ENCODE assay signal across 25 cellular contexts in the genomic region with DNA sequence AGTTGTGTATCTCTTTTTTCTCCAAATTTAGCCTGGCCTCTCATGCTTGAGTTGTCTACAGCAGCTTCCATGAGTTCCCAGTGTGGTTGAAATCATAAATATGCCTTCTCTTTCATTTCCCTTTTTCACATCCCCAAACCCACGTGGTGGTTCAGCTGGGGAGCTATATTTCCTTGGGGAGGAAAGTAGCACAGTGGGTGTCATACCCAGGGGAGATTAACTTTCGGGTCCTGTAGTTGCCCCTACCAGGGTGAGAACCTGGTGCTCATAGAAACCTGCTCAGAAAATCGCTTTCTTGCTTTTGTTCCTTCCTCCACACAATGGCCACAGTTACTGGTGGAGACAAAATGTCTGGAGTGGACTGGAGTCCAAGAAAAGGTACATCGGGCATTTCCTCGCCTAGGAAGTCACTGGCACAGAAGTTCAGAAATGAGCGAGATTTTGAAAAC. TPM values are rescaled to one million over a fixed set of nuclear protein-coding genes. Genes with fewer than 3 reads are reported as not detected.
DNase-seq lines count a peak whose midpoint lies in the region; ATAC-seq and TF ChIP-seq lines count a peak whose summit lies in the region.
"Had no signal": no experiment of that assay in that cellular context is flagged by ENCODE, and none has a peak within 500 bp of the region (broad histone marks: within the 10 kb centered on the region; RNA-seq: fewer than 3 reads in every experiment).

No MANE protein-coding gene starts in this region.

- TF ChIP-seq CTCF in right atrium auricular region (IDR thresholded peaks at IDR 0.05): no peak
- TF ChIP-seq CTCF in NB4 (IDR thresholded peaks at IDR 0.05; ENCODE audit: low read depth, low read length): no peak
- TF ChIP-seq CTCF in upper lobe of right lung (IDR thresholded peaks at IDR 0.05): no peak

- H3K27me3 ChIP-seq in right atrium auricular region: no peaks in the 10 kb centered on the region
- no peaks in the 10 kb centered on the region for H3K27me3 ChIP-seq in upper lobe of right lung
- H3K27me3 ChIP-seq: ascending aorta, upper lobe of left lung had no signal

- H3K4me1 ChIP-seq in right atrium auricular region (no peaks in the 10 kb centered on the region), upper lobe of right lung (no peaks in the 10 kb centered on the region)
- H3K4me1 ChIP-seq: ascending aorta, parathyroid adenoma, upper lobe of left lung had no signal

- ATAC-seq in Right ventricle myocardium inferior: peak; percentile 23
- ATAC-seq in upper lobe of right lung: peak; percentile 80
- ATAC-seq in HG02885 (IDR thresholded peaks at IDR 0.05; ENCODE audit: poor library complexity, unreplicated experiment): no peak
- ATAC-seq: activated CD8-positive, alpha-beta memory T cell treated with anti-CD3 and anti-CD28 coated beads, Interleukin-2, amount 10 ng/mL, durations not matched to agents 7 days and 5 days; left lobe of liver had no signal

- intact Hi-C loops in Right ventricle myocardium inferior (cut with DNase I): no loop called here
- intact Hi-C loops in upper lobe of right lung (cut with DNase I): no loop called here
- intact Hi-C loops in activated naive CD4-positive, alpha-beta T cell treated with anti-CD3 and anti-CD28 coated beads for 36 hours (cut with micrococcal nuclease): no loop called here

- DNase-seq in Right ventricle myocardium inferior (ENCODE audit: missing footprints) (no peak), right atrium auricular region (ENCODE audit: low spot score) (no peak), NB4 (ENCODE audit: low read depth) (peak; percentile 75), globus pallidus (ENCODE audit: low spot score) (peak; percentile 50), upper lobe of right lung (peak; percentile 20), OCI-M1 (lab: John Stamatoyannopoulos, UW) (no peak)
- DNase-seq in activated naive CD4-positive, alpha-beta T cell treated with anti-CD3 and anti-CD28 coated beads for 36 hours: no peak
- DNase-seq: activated CD8-positive, alpha-beta memory T cell treated with anti-CD3 and anti-CD28 coated beads, Interleukin-2, amount 10 ng/mL, durations not matched to agents 7 days and 5 days; activated effector memory CD4-positive, alpha-beta T cell treated with anti-CD3 and anti-CD28 coated beads, Interleukin-2, amount 50 U/mL, for 16 hours; foreskin melanocyte; H7; NCI-H2029 treated with DMSO at 0.1 percent for 48 hours; NCI-H524 treated with DMSO at 0.1 percent for 48 hours; stimulated activated naive CD4-positive, alpha-beta T cell; upper lobe of left lung had no signal

- H3K36me3 ChIP-seq in right atrium auricular region (no peaks in the 10 kb centered on the region), upper lobe of right lung (no peaks in the 10 kb centered on the region)
- H3K36me3 ChIP-seq: ascending aorta, upper lobe of left lung had no signal

- TF ChIP-seq POLR2A in NB4 (IDR thresholded peaks at IDR 0.05; ENCODE audit: extremely low read depth, insufficient read length): no peak

- CTCF ChIA-PET in activated naive CD4-positive, alpha-beta T cell treated with anti-CD3 and anti-CD28 coated beads for 36 hours (lab: Charles Lee): no interaction called here

- H3K9me3 Mint-ChIP-seq in activated naive CD4-positive, alpha-beta T cell treated with anti-CD3 and anti-CD28 coated beads for 36 hours: no peaks in the 10 kb centered on the region
- H3K9me3 Mint-ChIP-seq: T-helper 1 cell treated with Interleukin-12 subunit alpha and Interleukin-12 subunit beta and Interleukin-4 antibody, amounts not matched to agents 30 μg/mL and 1 μg/mL, for 36 hours had no signal

- no peak overlapping the region for H3K27ac Mint-ChIP-seq in activated naive CD4-positive, alpha-beta T cell treated with anti-CD3 and anti-CD28 coated beads for 36 hours
- H3K27ac Mint-ChIP-seq: activated CD8-positive, alpha-beta memory T cell treated with anti-CD3 and anti-CD28 coated beads, Interleukin-2, amount 10 ng/mL, durations not matched to agents 7 days and 5 days; T-helper 1 cell treated with Interleukin-12 subunit alpha and Interleukin-12 subunit beta and Interleukin-4 antibody, amounts not matched to agents 30 μg/mL and 1 μg/mL, for 36 hours had no signal

- H3K4me3 ChIP-seq in right atrium auricular region: no peak overlapping the region
- H3K4me3 ChIP-seq in NB4 (ENCODE audit: low read depth, low read length): no peak overlapping the region
- H3K4me3 ChIP-seq in upper lobe of right lung: no peak overlapping the region
- H3K4me3 ChIP-seq: ascending aorta, upper lobe of left lung had no signal

- H3K4me3 Mint-ChIP-seq in activated naive CD4-positive, alpha-beta T cell treated with anti-CD3 and anti-CD28 coated beads for 36 hours: no peak overlapping the region
- H3K4me3 Mint-ChIP-seq: activated CD8-positive, alpha-beta memory T cell treated with anti-CD3 and anti-CD28 coated beads, Interleukin-2, amount 10 ng/mL, durations not matched to agents 7 days and 5 days; T-helper 1 cell treated with Interleukin-12 subunit alpha and Interleukin-12 subunit beta and Interleukin-4 antibody, amounts not matched to agents 30 μg/mL and 1 μg/mL, for 36 hours had no signal

- H3K27ac ChIP-seq in right atrium auricular region (no peak overlapping the region), upper lobe of right lung (no peak overlapping the region)
- H3K27ac ChIP-seq: ascending aorta, parathyroid adenoma, upper lobe of left lung had no signal

- no peaks in the 10 kb centered on the region for H3K27me3 Mint-ChIP-seq in activated naive CD4-positive, alpha-beta T cell treated with anti-CD3 and anti-CD28 coated beads for 36 hours (ENCODE audit: low read depth)

- H3K4me1 Mint-ChIP-seq in activated naive CD4-positive, alpha-beta T cell treated with anti-CD3 and anti-CD28 coated beads for 36 hours (ENCODE audit: low read depth): no peaks in the 10 kb centered on the region
- H3K4me1 Mint-ChIP-seq: activated CD8-positive, alpha-beta memory T cell treated with anti-CD3 and anti-CD28 coated beads, Interleukin-2, amount 10 ng/mL, durations not matched to agents 7 days and 5 days had no signal

- no peaks in the 10 kb centered on the region for H3K9me3 ChIP-seq in right atrium auricular region
- no peaks in the 10 kb centered on the region for H3K9me3 ChIP-seq in upper lobe of right lung
- H3K9me3 ChIP-seq: ascending aorta, upper lobe of left lung had no signal

- H3K36me3 Mint-ChIP-seq in activated naive CD4-positive, alpha-beta T cell treated with anti-CD3 and anti-CD28 coated beads for 36 hours (ENCODE audit: low read depth): no peaks in the 10 kb centered on the region
- H3K36me3 Mint-ChIP-seq: activated CD8-positive, alpha-beta memory T cell treated with anti-CD3 and anti-CD28 coated beads, Interleukin-2, amount 10 ng/mL, durations not matched to agents 7 days and 5 days had no signal

RNA-seq across cellular contexts. Expression of a gene that starts 7.0 kb away (rescaled TPM):
- total RNA-seq in Right ventricle myocardium inferior: not detected
- not detected for total RNA-seq in right atrium auricular region
- 4.8 TPM for total RNA-seq in upper lobe of right lung
- total RNA-seq in activated naive CD4-positive, alpha-beta T cell treated with anti-CD3 and anti-CD28 coated beads for 36 hours: not detected
- total RNA-seq: A673; activated CD8-positive, alpha-beta memory T cell treated with anti-CD3 and anti-CD28 coated beads, Interleukin-2, amount 10 ng/mL, durations not matched to agents 7 days and 5 days; ascending aorta; endothelial cell of umbilical vein; H7; HT-29; left lobe of liver; M059J; RPMI7951 had no signal

RNA-seq across cellular contexts. Expression of a gene that starts 18.8 kb away (rescaled TPM):
- total RNA-seq in Right ventricle myocardium inferior (9.1 TPM), right atrium auricular region (1 to 10 TPM; 4.2 to 7.8 TPM), upper lobe of right lung (87.8 TPM)
- total RNA-seq in activated naive CD4-positive, alpha-beta T cell treated with anti-CD3 and anti-CD28 coated beads for 36 hours: 1 to 10 TPM; 5.2 to 5.7 TPM
- total RNA-seq: A673, endothelial cell of umbilical vein, HT-29 had no signal

RNA-seq across cellular contexts. Expression of a gene that starts 33.0 kb away (rescaled TPM):
- total RNA-seq in Right ventricle myocardium inferior: 1.8 TPM
- 1 to 10 TPM in 1 of 2 donors, under 1 TPM in 1; 0.93 to 3.6 TPM for total RNA-seq in right atrium auricular region
- total RNA-seq in upper lobe of right lung: 13.5 TPM
- not detected for total RNA-seq in activated naive CD4-positive, alpha-beta T cell treated with anti-CD3 and anti-CD28 coated beads for 36 hours
- total RNA-seq: A673; activated CD8-positive, alpha-beta memory T cell treated with anti-CD3 and anti-CD28 coated beads, Interleukin-2, amount 10 ng/mL, durations not matched to agents 7 days and 5 days; ascending aorta; endothelial cell of umbilical vein; H7; HT-29; M059J; RPMI7951 had no signal

Comparison
In these comparisons a context has a peak if more than half of its experiments do, and no peak if none do; other contexts are left out.
1. DNase-seq: peak in NB4 (single experiment), globus pallidus (single experiment) and upper lobe of right lung (single experiment); none in Right ventricle myocardium inferior (single experiment), right atrium auricular region (single experiment), OCI-M1 (single experiment) and activated naive CD4-positive, alpha-beta T cell treated with anti-CD3 and anti-CD28 coated beads for 36 hours (single experiment).